ENCODE assay signal across 15 cellular contexts in genomic region chr16:3980311-3981111, GRCh38.
DNase-seq lines count a peak whose midpoint lies in the region; FAIRE-seq and TF ChIP-seq lines count a peak whose summit lies in the region.
"Had no signal": no experiment of that assay in that cellular context is flagged by ENCODE, and none has a peak within 500 bp of the region (broad histone marks: within the 10 kb centered on the region; RNA-seq: fewer than 3 reads in every experiment).

No MANE protein-coding gene starts in this region.

- CTCF ChIA-PET in AG04449 (lab: Yijun Ruan, JAX) = interaction anchor here (1.2 to 7.4 kb wide), 5 partner anchors 41 to 274 kb away, joined by 4 to 67 read pairs (median 5); no protein-coding TSS in a partner anchor
- CTCF ChIA-PET in GM10248 (lab: Yijun Ruan, JAX) = interaction anchor here (1.3 to 2.0 kb wide), 2 partner anchors 18 to 273 kb away, joined by 4 to 6 read pairs; no protein-coding TSS in a partner anchor

- peak overlapping the region; percentile 85 for H3K27ac Mint-ChIP-seq in HFFc6
- H3K27ac Mint-ChIP-seq: activated naive CD4-positive, alpha-beta T cell treated with anti-CD3 and anti-CD28 coated beads, Interleukin-2, amount 50 U/mL, for 72 hours; stimulated activated naive CD8-positive, alpha-beta T cell treated with anti-CD3 and anti-CD28 coated beads, Interleukin-15, amount 100 ng/mL, for 72 hours had no signal

- H3K36me3 Mint-ChIP-seq in HFFc6 (ENCODE audit: low read depth) = peaks cover 16% of the 10 kb centered on the region

- H3K4me3 ChIP-seq in AG04449 (ENCODE audit: low read depth, low read length) (no peak overlapping the region), astrocyte of the spinal cord (ENCODE audit: low read depth, low read length) (no peak overlapping the region)

- POLR2A ChIA-PET in AG04449 (lab: Yijun Ruan, JAX) = no interaction called here
- POLR2A ChIA-PET in GM10248 (lab: Yijun Ruan, JAX) = no interaction called here

- peak; percentile 23 for DNase-seq in AG04449 (ENCODE audit: low read depth, low spot score)
- peak; percentile 65 for DNase-seq in HFFc6
- DNase-seq in astrocyte of the spinal cord (ENCODE audit: low read depth, low spot score) = peak; percentile 84
- peak; percentile 52 for DNase-seq in left kidney (ENCODE audit: low read depth, low spot score)
- DNase-seq in NCI-H128 (lab: John Stamatoyannopoulos, UW; ENCODE audit: unreplicated experiment) = no peak
- DNase-seq in GM10248 (ENCODE audit: extremely low spot score) = no peak
- DNase-seq in NCI-H146 treated with DMSO at 0.1 percent for 48 hours (lab: John Stamatoyannopoulos, UW; ENCODE audit: unreplicated experiment) = no peak
- no peak for DNase-seq in D721Med (ENCODE audit: insufficient read length, low spot score)
- DNase-seq: activated CD4-positive, alpha-beta T cell treated with anti-CD3 and anti-CD28 coated beads, Interleukin-2, amount 50 U/mL, for 48 hours; effector memory CD8-positive, alpha-beta T cell; MV-4-11; NCI-H526; stimulated activated CD4-positive, alpha-beta T cell treated with anti-CD3 and anti-CD28 coated beads, Interleukin-2, amount 100 ng/mL, for 24 hours; stimulated activated naive CD8-positive, alpha-beta T cell treated with anti-CD3 and anti-CD28 coated beads, Interleukin-15, amount 100 ng/mL, for 72 hours had no signal

- peaks cover 25% of the 10 kb centered on the region for H3K4me1 Mint-ChIP-seq in HFFc6 (ENCODE audit: low read depth)

- peak overlapping the region; percentile 37; the same call in 1 of the 2 replicates for H3K4me3 Mint-ChIP-seq in HFFc6
- H3K4me3 Mint-ChIP-seq: effector memory CD8-positive, alpha-beta T cell had no signal

- H3K9me3 Mint-ChIP-seq in HFFc6 = no peaks in the 10 kb centered on the region
- H3K9me3 Mint-ChIP-seq: activated naive CD4-positive, alpha-beta T cell treated with anti-CD3 and anti-CD28 coated beads, Interleukin-2, amount 50 U/mL, for 72 hours; effector memory CD8-positive, alpha-beta T cell; stimulated activated naive CD8-positive, alpha-beta T cell treated with anti-CD3 and anti-CD28 coated beads, Interleukin-15, amount 100 ng/mL, for 72 hours had no signal

- TF ChIP-seq CTCF in AG04449 (IDR thresholded peaks at IDR 0.05; ENCODE audit: insufficient read depth, low read length, missing control alignments) = no peak
- no peak for TF ChIP-seq CTCF in HFFc6 (IDR thresholded peaks at IDR 0.05)
- no peak for TF ChIP-seq CTCF in astrocyte of the spinal cord (IDR thresholded peaks at IDR 0.05; ENCODE audit: low read depth, low read length)
- no peak for TF ChIP-seq CTCF in GM10248 (IDR thresholded peaks at IDR 0.05; ENCODE audit: control extremely low read depth, extremely low read depth, low read depth, missing control alignments)
- no peak for TF ChIP-seq CTCF in D721Med (IDR thresholded peaks at IDR 0.05; ENCODE audit: insufficient read depth, missing control alignments)

- in situ Hi-C loops in astrocyte of the spinal cord (cut with HindIII; ENCODE audit: low sequenced_read_pairs) = no loop called here

- H3K27me3 Mint-ChIP-seq in HFFc6 (ENCODE audit: insufficient read depth) = peaks cover 3% of the 10 kb centered on the region
- H3K27me3 Mint-ChIP-seq: effector memory CD8-positive, alpha-beta T cell had no signal

- FAIRE-seq in D721Med (lab: Jason Lieb, UNC) = no peak

Comparison
In these comparisons a context has a peak if more than half of its experiments do, and no peak if none do; other contexts are left out.
1. DNase-seq: peak in AG04449 (single experiment), HFFc6 (single experiment), astrocyte of the spinal cord (single experiment) and left kidney (single experiment); none in NCI-H128 (single experiment), GM10248 (single experiment), NCI-H146 treated with DMSO at 0.1 percent for 48 hours (single experiment) and D721Med (single experiment).